In the genomic region with DNA sequence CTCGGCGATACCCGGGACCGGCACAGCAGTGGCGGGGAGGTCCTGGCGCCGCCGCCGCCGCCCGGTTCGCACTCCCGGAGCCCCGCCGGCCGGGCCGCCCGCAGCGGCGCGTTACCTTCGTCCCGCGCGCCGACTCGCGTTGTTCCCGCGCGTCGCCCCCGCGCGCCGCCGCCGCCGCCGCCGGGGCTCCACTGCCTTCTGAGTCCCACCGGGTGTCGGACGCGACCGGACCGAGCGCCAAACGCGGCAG, we compare ENCODE assay signal across 8 cellular contexts. TPM values are rescaled to one million over a fixed set of nuclear protein-coding genes. Genes with fewer than 3 reads are reported as not detected.
A peak's percentile ranks its signal among the peaks of the same experiment; 100 is the strongest.
DNase-seq lines count a peak whose midpoint lies in the region; ATAC-seq lines count a peak whose summit lies in the region.

A gene (minus strand): TSS at position 243 of the 250 bp plus-strand sequence. CDS start 36,993 bp downstream, outside the sequence.

- H3K9me3 ChIP-seq in iPS-18a (ENCODE audit: control insufficient read depth, low read depth, low read length): no peaks in the 10 kb centered on the region
- no peaks in the 10 kb centered on the region for H3K9me3 ChIP-seq in subcutaneous abdominal adipose tissue (ENCODE audit: control insufficient read depth in 5 of 5, low read length in 5 of 5)

- H3K36me3 Mint-ChIP-seq in activated T-helper 17 cell treated with anti-CD3 and anti-CD28 coated beads, Interleukin-2, amount 50 U/mL, for 72 hours (ENCODE audit: low read depth): peaks cover 24% of the 10 kb centered on the region

- peak within 1 kb of the TSS; percentile 66 for H3K4me3 ChIP-seq in iPS-18a (ENCODE audit: low read length)
- peak within 1 kb of the TSS; percentile 74 to 83 (median 76) for H3K4me3 ChIP-seq in subcutaneous abdominal adipose tissue (ENCODE audit: low read depth in 1 of 5, low read length in 5 of 5)

- ATAC-seq in GM18907 (IDR thresholded peaks at IDR 0.05; ENCODE audit: unreplicated experiment) (peak; percentile 37), HG03097 (IDR thresholded peaks at IDR 0.05; ENCODE audit: low FRiP score, unreplicated experiment) (peak; percentile 31), HG03460 (IDR thresholded peaks at IDR 0.05; ENCODE audit: unreplicated experiment) (no peak)
- ATAC-seq in activated T-helper 17 cell treated with anti-CD3 and anti-CD28 coated beads, Interleukin-2, amount 50 U/mL, for 72 hours (replicated peaks): peak; percentile 23

- H3K9me3 Mint-ChIP-seq in activated T-helper 17 cell treated with anti-CD3 and anti-CD28 coated beads, Interleukin-2, amount 50 U/mL, for 72 hours: no peaks in the 10 kb centered on the region

- peak within 1 kb of the TSS; percentile 82 for H3K9ac ChIP-seq in iPS-18a (ENCODE audit: low read length)
- H3K9ac ChIP-seq in subcutaneous abdominal adipose tissue (ENCODE audit: low read length in 5 of 5): peak within 1 kb of the TSS; percentile 74 to 86 (median 84)

- H3K4me1 ChIP-seq in iPS-18a (ENCODE audit: control insufficient read depth, low read depth, low read length) (peaks cover 7% of the 10 kb centered on the region), subcutaneous abdominal adipose tissue (ENCODE audit: control insufficient read depth in 5 of 5, insufficient read depth in 5 of 5, low read length in 5 of 5) (peaks cover 2 to 13% (median 9%) of the 10 kb centered on the region in 5 donors)

- H3K4me1 Mint-ChIP-seq in activated T-helper 17 cell treated with anti-CD3 and anti-CD28 coated beads, Interleukin-2, amount 50 U/mL, for 72 hours: peaks cover 12% of the 10 kb centered on the region

- peak within 1 kb of the TSS; percentile 32 for H3K27ac ChIP-seq in iPS-18a (ENCODE audit: low read length)
- peak within 1 kb of the TSS; percentile 70 for H3K27ac ChIP-seq in subcutaneous abdominal adipose tissue (ENCODE audit: low read depth, low read length)

- peak within 1 kb of the TSS; percentile 96 for H3K27ac Mint-ChIP-seq in activated T-helper 17 cell treated with anti-CD3 and anti-CD28 coated beads, Interleukin-2, amount 50 U/mL, for 72 hours

- peak within 1 kb of the TSS; percentile 98 for H3K4me3 Mint-ChIP-seq in activated T-helper 17 cell treated with anti-CD3 and anti-CD28 coated beads, Interleukin-2, amount 50 U/mL, for 72 hours

- DNase-seq in ureter (ENCODE audit: low spot score) (no peak), kidney tubule cell (ENCODE audit: low spot score) (no peak)

- H3K36me3 ChIP-seq in iPS-18a (ENCODE audit: control insufficient read depth, low read depth, low read length): no peaks in the 10 kb centered on the region
- H3K36me3 ChIP-seq in subcutaneous abdominal adipose tissue (ENCODE audit: control insufficient read depth in 5 of 5, insufficient read depth in 5 of 5, low read length in 5 of 5): no peaks in the 10 kb centered on the region

- H3K27me3 Mint-ChIP-seq in activated T-helper 17 cell treated with anti-CD3 and anti-CD28 coated beads, Interleukin-2, amount 50 U/mL, for 72 hours: no peaks in the 10 kb centered on the region

- H3K27me3 ChIP-seq in iPS-18a (ENCODE audit: control insufficient read depth, insufficient read depth, low read length) (no peaks in the 10 kb centered on the region), subcutaneous abdominal adipose tissue (ENCODE audit: control insufficient read depth in 5 of 5, insufficient read depth in 4 of 5, low read length in 5 of 5) (peaks cover 0 to 3% (median 0%) of the 10 kb centered on the region in 5 donors)

RNA-seq across cellular contexts. Expression of the gene that starts here (rescaled TPM):
- 10 to 100 TPM; 73.2 to 77.5 TPM for total RNA-seq in activated T-helper 17 cell treated with anti-CD3 and anti-CD28 coated beads, Interleukin-2, amount 50 U/mL, for 72 hours
- total RNA-seq in ureter: 3.6 TPM

Comparison
In these comparisons a context has a peak if more than half of its experiments do, and no peak if none do; other contexts are left out.
1. RNA of the gene that starts here (total RNA-seq): 73.2 to 77.5 TPM in activated T-helper 17 cell treated with anti-CD3 and anti-CD28 coated beads, Interleukin-2, amount 50 U/mL, for 72 hours; 3.6 TPM in ureter (single experiment); every median in the first group is over 10 times any median in the second.